Comparison of ENCODE assay signal across 8 cellular contexts in the genomic region with DNA sequence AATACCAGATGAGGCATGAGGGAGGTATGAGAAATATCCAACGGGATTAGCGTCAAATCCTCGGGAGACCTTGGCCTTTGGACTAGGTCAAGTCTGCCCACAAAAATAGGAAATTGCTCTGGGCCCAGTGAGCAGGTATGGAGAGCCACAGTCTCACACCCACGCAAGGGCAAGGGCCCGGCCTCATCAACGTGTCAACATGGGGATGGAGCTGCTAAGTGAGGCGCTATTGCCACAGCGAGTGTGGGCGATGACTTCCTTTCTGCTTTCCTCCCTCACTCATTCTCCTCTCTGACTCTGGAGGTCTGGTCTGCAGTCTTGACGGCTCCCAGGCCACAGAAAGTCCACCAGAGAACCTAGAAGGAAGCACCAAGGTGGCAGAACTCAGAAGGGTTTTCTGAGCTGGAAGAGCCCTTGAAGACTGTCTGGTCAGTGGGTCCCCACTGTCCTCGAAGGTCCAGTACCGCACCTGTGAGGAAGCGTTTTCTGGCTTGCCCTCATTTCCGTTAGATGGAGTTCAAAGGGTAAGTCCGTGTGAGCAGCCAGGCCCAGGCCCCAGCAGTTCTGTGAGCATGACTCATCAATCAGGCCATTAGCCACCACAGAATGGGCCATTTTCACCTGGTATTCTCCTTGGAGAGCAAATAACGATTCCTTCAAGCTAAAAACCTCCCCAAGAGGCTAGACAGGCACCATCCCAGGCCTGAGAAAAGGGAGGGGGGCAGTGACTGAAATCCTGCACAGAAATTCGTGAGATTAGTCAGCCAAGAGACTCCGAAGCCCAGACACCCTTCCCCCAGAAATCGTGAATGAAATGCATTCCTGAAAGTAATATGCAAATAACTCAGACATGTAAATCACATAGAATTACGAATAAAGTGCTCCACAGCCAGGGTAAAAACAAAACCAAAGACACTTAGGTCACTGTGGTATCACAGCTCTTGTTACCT.
DNase-seq lines count a peak whose midpoint lies in the region; ATAC-seq and TF ChIP-seq lines count a peak whose summit lies in the region.

No MANE protein-coding gene starts in this region.

- no peak for TF ChIP-seq CTCF in astrocyte of the cerebellum (IDR thresholded peaks at IDR 0.05; ENCODE audit: low read depth, low read length, missing control alignments)

- peak overlapping the region; percentile 61 for H4K5ac ChIP-seq in mesendoderm (ENCODE audit: low read length)

- H3K4ac ChIP-seq in mesendoderm (ENCODE audit: low read depth, low read length): peak overlapping the region; percentile 74

- CTCF ChIA-PET in HEK293T (lab: Yijun Ruan, JAX): interaction anchor here (3.0 kb wide), 1 partner anchor 14 kb away, joined by 13 read pairs; no protein-coding TSS in a partner anchor

- no peak overlapping the region for H3K23ac ChIP-seq in mesendoderm (ENCODE audit: low read length)

- peak; percentile 53 for ATAC-seq in GM18508 (IDR thresholded peaks at IDR 0.05; ENCODE audit: insufficient read depth, unreplicated experiment)

- no peak overlapping the region for H2BK15ac ChIP-seq in mesendoderm (replicated peaks; ENCODE audit: low read depth)

- peak overlapping the region; percentile 83 for H3K18ac ChIP-seq in mesendoderm (ENCODE audit: low read length)

- POLR2A ChIA-PET in HEK293T (lab: Yijun Ruan, JAX): interaction anchor here (0.7 to 1.1 kb wide), 3 partner anchors 169 to 231 kb away, joined by 3 read pairs; no protein-coding TSS in a partner anchor

- peak overlapping the region; percentile 89 for H3K27ac ChIP-seq in mesendoderm (ENCODE audit: low read depth, low read length)

- H3K9me3 ChIP-seq in HAP-1: no peaks in the 10 kb centered on the region

- H3K36me3 ChIP-seq in HAP-1 (replicated peaks) (no peaks in the 10 kb centered on the region), mesendoderm (ENCODE audit: control insufficient read depth, insufficient read depth, low read length) (no peaks in the 10 kb centered on the region)

- H3K79me2 ChIP-seq in mesendoderm (ENCODE audit: control insufficient read depth, insufficient read depth, low read length): peaks cover 67% of the 10 kb centered on the region

- H2BK120ac ChIP-seq in mesendoderm (ENCODE audit: low read depth, low read length): peak overlapping the region; percentile 62

- no peak overlapping the region for H4K8ac ChIP-seq in mesendoderm (ENCODE audit: low read depth, low read length)

- DNase-seq in HAP-1 (ENCODE audit: low spot score in 2 of 2) (peak; percentile 13 to 50), NCI-H1048 (lab: John Stamatoyannopoulos, UW) (peak; percentile 58), astrocyte of the cerebellum (ENCODE audit: low read depth) (peak; percentile 70), mesendoderm (peak; percentile 97), anterior cingulate cortex (lab: John Stamatoyannopoulos, UW) (no peak), NOMO-1 treated with dmso at 0.1 percent for 144 hours (lab: John Stamatoyannopoulos, UW; ENCODE audit: unreplicated experiment) (no peak), HEK293T (ENCODE audit: extremely low spot score) (no peak)

- H2AK5ac ChIP-seq in mesendoderm (ENCODE audit: low read length): peak overlapping the region; percentile 72

- WGBS in mesendoderm (ENCODE audit: extremely low coverage, insufficient coverage, low lambda C conversion rate): no CpG with 5 or more reads among the region's 20 CpGs

- H3K4me1 ChIP-seq in HAP-1 (peaks cover 21% of the 10 kb centered on the region), mesendoderm (ENCODE audit: control insufficient read depth, low read depth, low read length) (peaks cover 39% of the 10 kb centered on the region)

- H3K27me3 ChIP-seq in HAP-1 (ENCODE audit: low read depth): no peaks in the 10 kb centered on the region
- no peaks in the 10 kb centered on the region for H3K27me3 ChIP-seq in mesendoderm (ENCODE audit: insufficient read depth, low read length, poor library complexity)

- peak overlapping the region; percentile 92 for H2BK5ac ChIP-seq in mesendoderm (ENCODE audit: low read length)

- H3K9ac ChIP-seq in mesendoderm (ENCODE audit: low read length): peak overlapping the region; percentile 31

- in situ Hi-C loops in HAP-1 (cut with MboI; ENCODE audit: low sequenced_read_pairs): loop anchor here (25.0 kb wide), 1 partner anchor 178 kb away; a partner anchor contains a TSS
- in situ Hi-C loops in astrocyte of the cerebellum (cut with HindIII; ENCODE audit: low sequenced_read_pairs): loop anchor here (5.0 kb wide), 1 partner anchor 33 kb away; no protein-coding TSS in a partner anchor

- H3K56ac ChIP-seq in mesendoderm (ENCODE audit: low read length): peak overlapping the region; percentile 81

- H3K4me3 ChIP-seq in HAP-1: no peak overlapping the region
- H3K4me3 ChIP-seq in astrocyte of the cerebellum (ENCODE audit: low read depth, low read length): no peak overlapping the region
- H3K4me3 ChIP-seq in mesendoderm (ENCODE audit: low read length): no peak overlapping the region

- H3K4me2 ChIP-seq in mesendoderm (ENCODE audit: low read length): no peak overlapping the region

- peaks cover 32% of the 10 kb centered on the region for H3K79me1 ChIP-seq in mesendoderm (ENCODE audit: low read length)

TF ChIP-seq in HEK293T, 16 proteins besides CTCF, POLR2A, EP300 and RAD21:
- TF ChIP-seq FOXM1 (IDR thresholded peaks at IDR 0.05; ENCODE audit: borderline replicate concordance) (no peak), ZNF384 (IDR thresholded peaks at IDR 0.05) (no peak), FOXA1 (IDR thresholded peaks at IDR 0.05) (no peak), FOXK2 (IDR thresholded peaks at IDR 0.05) (no peak)
TF ChIP-seq in HEK293T: peak in this region for 0.

Comparison
In these comparisons a context has a peak if more than half of its experiments do, and no peak if none do; other contexts are left out.
1. DNase-seq: peak in HAP-1 (2 of 2), NCI-H1048 (single experiment), astrocyte of the cerebellum (single experiment) and mesendoderm (single experiment); none in anterior cingulate cortex (0 of 58), NOMO-1 treated with dmso at 0.1 percent for 144 hours (single experiment) and HEK293T (single experiment).